ENCODE assay signal across 8 cellular contexts in genomic region chr11:83063073-83063754, GRCh38. TPM values are rescaled to one million over a fixed set of nuclear protein-coding genes. Genes with fewer than 3 reads are reported as not detected.
DNase-seq lines count a peak whose midpoint lies in the region; ATAC-seq and TF ChIP-seq lines count a peak whose summit lies in the region.

No MANE protein-coding gene starts in this region.

- H3K4me3 ChIP-seq in ACC112 (ENCODE audit: low read depth, low read length) (peak overlapping the region; percentile 61), fibroblast of villous mesenchyme (ENCODE audit: low read depth, low read length) (no peak overlapping the region), WERI-Rb-1 (ENCODE audit: low read depth, low read length) (no peak overlapping the region)

- TF ChIP-seq CTCF in RWPE1 (conservative IDR thresholded peaks at IDR 0.05; ENCODE audit: low read depth) (no peak), fibroblast of villous mesenchyme (IDR thresholded peaks at IDR 0.05; ENCODE audit: insufficient read depth, low read depth, low read length) (no peak), WERI-Rb-1 (IDR thresholded peaks at IDR 0.05; ENCODE audit: low read depth, low read length) (no peak)

- H3K27me3 ChIP-seq in ACC112 (ENCODE audit: insufficient read depth, low read length) = no peaks in the 10 kb centered on the region
- no peaks in the 10 kb centered on the region for H3K27me3 ChIP-seq in WERI-Rb-1 (ENCODE audit: insufficient read depth, low read depth, severe bottlenecking)

- H3K79me2 ChIP-seq in ACC112 (ENCODE audit: control insufficient read depth, insufficient read depth, low read length, unreplicated experiment) = peaks cover 47% of the 10 kb centered on the region

- H3K36me3 ChIP-seq in ACC112 (ENCODE audit: insufficient read depth, low read length) (no peaks in the 10 kb centered on the region), WERI-Rb-1 (no peaks in the 10 kb centered on the region; the same call in 1 of the 2 replicates)

- H3K4me1 ChIP-seq in ACC112 (ENCODE audit: control insufficient read depth, insufficient read depth, low read length, unreplicated experiment) = peaks cover 15% of the 10 kb centered on the region

- DNase-seq in RWPE1 (ENCODE audit: low spot score) = peak; percentile 48
- peak; percentile 55 for DNase-seq in fibroblast of villous mesenchyme (ENCODE audit: low read depth)
- peak; percentile 19 for DNase-seq in stimulated activated naive CD8-positive, alpha-beta T cell treated with anti-CD3 and anti-CD28 coated beads, Interleukin-15, Interleukin-2, amounts not matched to agents 100 U/mL and 50 U/mL, for 24 hours
- DNase-seq in inferior parietal cortex (ENCODE audit: extremely low spot score) = no peak
- DNase-seq in WERI-Rb-1 = no peak

- ATAC-seq in GM18520 (IDR thresholded peaks at IDR 0.05; ENCODE audit: unreplicated experiment) (peak; percentile 65), HG02938 (IDR thresholded peaks at IDR 0.05; ENCODE audit: unreplicated experiment) (peak; percentile 73)
- ATAC-seq in stimulated activated naive CD8-positive, alpha-beta T cell treated with anti-CD3 and anti-CD28 coated beads, Interleukin-15, Interleukin-2, amounts not matched to agents 100 U/mL and 50 U/mL, for 24 hours = peak; percentile 78

- CTCF ChIA-PET in RWPE1 (lab: Yijun Ruan, JAX) = interaction anchor here (0.6 kb wide), 1 partner anchor 136 kb away, joined by 8 read pairs; no protein-coding TSS in a partner anchor

- H3K27ac ChIP-seq in ACC112 (ENCODE audit: low read depth, low read length) = peak overlapping the region; percentile 17; the same call in 1 of the 2 replicates
- H3K27ac ChIP-seq in RWPE1 = peak overlapping the region; percentile 84
- no peak overlapping the region for H3K27ac ChIP-seq in WERI-Rb-1

- H3K9me3 ChIP-seq in WERI-Rb-1 (ENCODE audit: severe bottlenecking) = no peaks in the 10 kb centered on the region

- H2AFZ ChIP-seq in ACC112 (ENCODE audit: low read length, unreplicated experiment) = peak overlapping the region; percentile 36

- POLR2A ChIA-PET in RWPE1 (lab: Yijun Ruan, JAX; ENCODE audit: low non-redundant PET) = no interaction called here

RNA-seq across cellular contexts. Expression of gene RAB30, which starts 8.5 kb away (rescaled TPM):
- 11.3 and 12.5 TPM in 2 replicates for total RNA-seq in fibroblast of villous mesenchyme

Comparison
In these comparisons a context has a peak if more than half of its experiments do, and no peak if none do; other contexts are left out.
1. DNase-seq: peak in RWPE1 (single experiment), fibroblast of villous mesenchyme (single experiment) and stimulated activated naive CD8-positive, alpha-beta T cell treated with anti-CD3 and anti-CD28 coated beads, Interleukin-15, Interleukin-2, amounts not matched to agents 100 U/mL and 50 U/mL, for 24 hours (single experiment); none in inferior parietal cortex (single experiment) and WERI-Rb-1 (single experiment).
2. Peak in every context shown above with its lines, with median percentiles within 50 percentile points of each other: ATAC-seq.